21 cellular contexts compared by ENCODE assay signal in genomic region chr12:23561536-23561935, GRCh38.
"Had no signal": no experiment of that assay in that cellular context is flagged by ENCODE, and none has a peak within 500 bp of the region (broad histone marks: within the 10 kb centered on the region; RNA-seq: fewer than 3 reads in every experiment).

No MANE protein-coding gene starts in this region.

- H3K4me1 ChIP-seq: heart left ventricle, prostate gland, right atrium auricular region had no signal

- H3K4me3 Mint-ChIP-seq: activated naive CD8-positive, alpha-beta T cell; effector memory CD8-positive, alpha-beta T cell; natural killer cell; stimulated activated naive CD8-positive, alpha-beta T cell treated with anti-CD3 and anti-CD28 coated beads, Interleukin-15, Interleukin-2, amounts not matched to agents 100 ng/mL and 50 ng/mL, for 24 hours had no signal

- H3K27ac Mint-ChIP-seq: activated naive CD8-positive, alpha-beta T cell; effector memory CD8-positive, alpha-beta T cell; natural killer cell; stimulated activated naive CD8-positive, alpha-beta T cell treated with anti-CD3 and anti-CD28 coated beads, Interleukin-15, Interleukin-2, amounts not matched to agents 100 ng/mL and 50 ng/mL, for 24 hours had no signal

- H3K27me3 Mint-ChIP-seq: activated naive CD8-positive, alpha-beta T cell; effector memory CD8-positive, alpha-beta T cell; stimulated activated naive CD8-positive, alpha-beta T cell treated with anti-CD3 and anti-CD28 coated beads, Interleukin-15, Interleukin-2, amounts not matched to agents 100 ng/mL and 50 ng/mL, for 24 hours had no signal

- H3K4me1 Mint-ChIP-seq: natural killer cell had no signal

- H3K36me3 Mint-ChIP-seq: activated naive CD8-positive, alpha-beta T cell; natural killer cell had no signal

- ATAC-seq: effector memory CD8-positive, alpha-beta T cell; gastroesophageal sphincter; heart left ventricle; left cardiac atrium; natural killer cell had no signal

- H3K4me3 ChIP-seq: adrenal gland, ascending aorta, esophagus muscularis mucosa, gastroesophageal sphincter, heart left ventricle, ovary, prostate gland, right atrium auricular region, tibial artery had no signal

- H3K36me3 ChIP-seq: adrenal gland, ascending aorta, brain microvascular endothelial cell, esophagus muscularis mucosa, gastroesophageal sphincter, heart left ventricle, ovary, prostate gland, right atrium auricular region, tibial artery had no signal

- H3K27ac ChIP-seq: adrenal gland, ascending aorta, brain microvascular endothelial cell, esophagus muscularis mucosa, gastroesophageal sphincter, heart left ventricle, ovary, prostate gland, right atrium auricular region, tibial artery had no signal

- H3K9me3 ChIP-seq: adrenal gland, ascending aorta, esophagus muscularis mucosa, gastroesophageal sphincter, heart left ventricle, ovary, prostate gland, right atrium auricular region, tibial artery had no signal

- DNase-seq: activated gamma-delta T cell treated with Interleukin-2 at 50 U/mL for 16 hours; activated T-cell treated with anti-CD3 and anti-CD28 coated beads, Interleukin-2, amount 50 U/mL, for 1 hour; adrenal gland; brain microvascular endothelial cell; central memory CD4-positive, alpha-beta T cell; effector memory CD8-positive, alpha-beta T cell; heart left ventricle; islet precursor cell; left cardiac atrium; midbrain; natural killer cell; ovary; stimulated activated CD4-positive, alpha-beta T cell treated with anti-CD3 and anti-CD28 coated beads, Interleukin-12 subunit alpha, Interleukin-12 subunit beta, amount 100 ng/mL, for 4 hours; tibial artery had no signal

- H3K27me3 ChIP-seq: adrenal gland, ascending aorta, brain microvascular endothelial cell, esophagus muscularis mucosa, gastroesophageal sphincter, heart left ventricle, ovary, right atrium auricular region, tibial artery had no signal
